24 cellular contexts compared by ENCODE assay signal in genomic region chr11:101586965-101587364, GRCh38. TPM values are rescaled to one million over a fixed set of nuclear protein-coding genes. Genes with fewer than 3 reads are reported as not detected.
"Had no signal": no experiment of that assay in that cellular context is flagged by ENCODE, and none has a peak within 500 bp of the region (broad histone marks: within the 10 kb centered on the region; RNA-seq: fewer than 3 reads in every experiment).

No MANE protein-coding gene starts in this region.

- H3K27ac Mint-ChIP-seq: IgD-negative memory B cell had no signal

- H3K9ac ChIP-seq: KMS-11 had no signal

- H3K27ac ChIP-seq: HL-60, KMS-11, SJSA1, SK-N-MC had no signal

- H3K27me3 ChIP-seq: SJSA1 had no signal

- H3K4me1 ChIP-seq: SJSA1 had no signal

- H3K36me3 Mint-ChIP-seq: IgD-negative memory B cell had no signal

- H3K9me3 ChIP-seq: SJSA1 had no signal

- DNase-seq: Kasumi-1, MM.1S, NCI-H1092 treated with DMSO at 0.1 percent for 48 hours, NCI-H1417, NCI-H1436 treated with DMSO at 0.1 percent for 48 hours, NCI-H1694, NCI-H187 treated with DMSO at 0.1 percent for 48 hours, NCI-H2029 treated with DMSO at 0.1 percent for 48 hours, NCI-H2171 treated with DMSO at 0.1 percent for 48 hours, NCI-H345, NCI-H446 treated with DMSO at 0.1 percent for 48 hours, NCI-H510A treated with DMSO at 0.1 percent for 48 hours, NCI-H526, NCI-H774, Right ventricle myocardium superior, RPMI8226, SIG-M5 had no signal

- H3K4me3 ChIP-seq: K562, SJSA1, SK-N-MC had no signal

- H3K36me3 ChIP-seq: SJSA1 had no signal

- H3K4me3 Mint-ChIP-seq: IgD-negative memory B cell had no signal

- H3K4me2 ChIP-seq: KMS-11 had no signal

- ATAC-seq: K562 had no signal

RNA-seq across cellular contexts. Expression of gene TRPC6, which starts 3.2 kb away (rescaled TPM):
- total RNA-seq: K562, M059J had no signal
- polyA plus RNA-seq: IgD-negative memory B cell, K562 had no signal
